Comparison of ENCODE assay signal across 8 cellular contexts in genomic region chr1:221667504-221667903, GRCh38.
A peak's percentile ranks its signal among the peaks of the same experiment; 100 is the strongest.
DNase-seq lines count a peak whose midpoint lies in the region; ATAC-seq and TF ChIP-seq lines count a peak whose summit lies in the region.

No MANE protein-coding gene starts in this region.

- H3K4me3 ChIP-seq in astrocyte of the cerebellum (ENCODE audit: low read depth, low read length): no peak overlapping the region

- ATAC-seq in GM19351 (IDR thresholded peaks at IDR 0.05; ENCODE audit: unreplicated experiment) (peak; percentile 64), HG03159 (IDR thresholded peaks at IDR 0.05; ENCODE audit: unreplicated experiment) (peak; percentile 76)

- DNase-seq in A172 (ENCODE audit: low spot score): peak; percentile 81
- DNase-seq in astrocyte of the cerebellum (ENCODE audit: low read depth): peak; percentile 27
- no peak for DNase-seq in foreskin melanocyte
- no peak for DNase-seq in NCI-H345 (lab: John Stamatoyannopoulos, UW)
- no peak for DNase-seq in NCI-H2227 treated with DMSO at 0.1 percent for 48 hours (lab: John Stamatoyannopoulos, UW)
- DNase-seq in NAMALWA (ENCODE audit: low spot score): no peak

- in situ Hi-C loops in astrocyte of the cerebellum (cut with HindIII; ENCODE audit: low sequenced_read_pairs): no loop called here

- no peak for TF ChIP-seq CTCF in astrocyte of the cerebellum (IDR thresholded peaks at IDR 0.05; ENCODE audit: low read depth, low read length, missing control alignments)

Comparison
In these comparisons a context has a peak if more than half of its experiments do, and no peak if none do; other contexts are left out.
1. DNase-seq: peak in A172 (single experiment) and astrocyte of the cerebellum (single experiment); none in foreskin melanocyte (single experiment), NCI-H345 (single experiment), NCI-H2227 treated with DMSO at 0.1 percent for 48 hours (single experiment) and NAMALWA (single experiment).